In genomic region chr16:66486773-66487579, GRCh38 we compare ENCODE assay signal across 9 cellular contexts. TPM values are rescaled to one million over a fixed set of nuclear protein-coding genes. Genes with fewer than 3 reads are reported as not detected.
DNase-seq lines count a peak whose midpoint lies in the region; ATAC-seq and TF ChIP-seq lines count a peak whose summit lies in the region.
"Had no signal": no experiment of that assay in that cellular context is flagged by ENCODE, and none has a peak within 500 bp of the region (broad histone marks: within the 10 kb centered on the region; RNA-seq: fewer than 3 reads in every experiment).

No MANE protein-coding gene starts in this region.

- H3K27ac ChIP-seq in mammary epithelial cell (ENCODE audit: insufficient read depth, low read depth, low read length) (no peak overlapping the region), right lobe of liver (no peak overlapping the region), uterus (peak overlapping the region; percentile 34 to 44)

- no peaks in the 10 kb centered on the region for H3K36me3 Mint-ChIP-seq in activated T-cell treated with anti-CD3 and anti-CD28 coated beads, Interleukin-2, amount 50 U/mL, for 72 hours (ENCODE audit: insufficient read depth in 2 of 2)
- H3K36me3 Mint-ChIP-seq in activated T-cell treated with anti-CD3 and anti-CD28 coated beads, Interleukin-2, amount 50 U/mL, for 24 hours (ENCODE audit: low read depth): no peaks in the 10 kb centered on the region
- H3K36me3 Mint-ChIP-seq in activated T-helper 1 cell treated with anti-CD3 and anti-CD28 coated beads, Interleukin-12 subunit alpha, Interleukin-12 subunit beta, Interleukin-2, Interleukin-4 antibody, amounts not matched to agents 30 ng/mL and 10 ng/mL and 1 ng/mL, durations not matched to agents 14 hours and 24 hours and 36 hours (ENCODE audit: low read depth): peaks cover 2% of the 10 kb centered on the region

- no peak for TF ChIP-seq CTCF in mammary epithelial cell (conservative IDR thresholded peaks at IDR 0.05 in 1 of 2, IDR thresholded peaks at IDR 0.05 in 1 of 2; ENCODE audit: extremely low read depth in 1 of 2, insufficient read depth in 1 of 2, low read depth in 1 of 2, low read length in 2 of 2)
- TF ChIP-seq CTCF in right lobe of liver (IDR thresholded peaks at IDR 0.05): no peak
- no peak for TF ChIP-seq CTCF in uterus (IDR thresholded peaks at IDR 0.05)

- no peaks in the 10 kb centered on the region for H3K27me3 ChIP-seq in mammary epithelial cell (ENCODE audit: insufficient read depth, low read length)
- H3K27me3 ChIP-seq in right lobe of liver: no peaks in the 10 kb centered on the region
- H3K27me3 ChIP-seq in uterus: no peaks in the 10 kb centered on the region
- H3K27me3 ChIP-seq in HAP-1 (ENCODE audit: low read depth): no peaks in the 10 kb centered on the region

- H3K9me3 Mint-ChIP-seq in activated T-cell treated with anti-CD3 and anti-CD28 coated beads, Interleukin-2, amount 50 U/mL, for 72 hours: no peaks in the 10 kb centered on the region
- H3K9me3 Mint-ChIP-seq in activated T-cell treated with anti-CD3 and anti-CD28 coated beads, Interleukin-2, amount 50 U/mL, for 24 hours: no peaks in the 10 kb centered on the region
- H3K9me3 Mint-ChIP-seq in activated T-helper 1 cell treated with anti-CD3 and anti-CD28 coated beads, Interleukin-12 subunit alpha, Interleukin-12 subunit beta, Interleukin-2, Interleukin-4 antibody, amounts not matched to agents 30 ng/mL and 10 ng/mL and 1 ng/mL, durations not matched to agents 14 hours and 24 hours and 36 hours: no peaks in the 10 kb centered on the region

- no peaks in the 10 kb centered on the region for H3K27me3 Mint-ChIP-seq in activated T-cell treated with anti-CD3 and anti-CD28 coated beads, Interleukin-2, amount 50 U/mL, for 72 hours (ENCODE audit: low read depth)
- no peaks in the 10 kb centered on the region for H3K27me3 Mint-ChIP-seq in activated T-cell treated with anti-CD3 and anti-CD28 coated beads, Interleukin-2, amount 50 U/mL, for 24 hours
- H3K27me3 Mint-ChIP-seq in activated T-helper 1 cell treated with anti-CD3 and anti-CD28 coated beads, Interleukin-12 subunit alpha, Interleukin-12 subunit beta, Interleukin-2, Interleukin-4 antibody, amounts not matched to agents 30 ng/mL and 10 ng/mL and 1 ng/mL, durations not matched to agents 14 hours and 24 hours and 36 hours (ENCODE audit: insufficient read depth): no peaks in the 10 kb centered on the region

- in situ Hi-C loops in mammary epithelial cell (cut with MboI; ENCODE audit: low sequenced_read_pairs in 2 of 2): no loop called here
- in situ Hi-C loops in HAP-1 (cut with MboI; ENCODE audit: low sequenced_read_pairs): no loop called here

- TF ChIP-seq POLR2A in right lobe of liver (IDR thresholded peaks at IDR 0.05) (no peak), uterus (IDR thresholded peaks at IDR 0.05) (no peak)

- H4K20me1 ChIP-seq in mammary epithelial cell (ENCODE audit: insufficient read depth, low read length): no peaks in the 10 kb centered on the region

- H3K9me3 ChIP-seq in mammary epithelial cell (replicated peaks; ENCODE audit: insufficient read depth, low read length) (no peaks in the 10 kb centered on the region), right lobe of liver (no peaks in the 10 kb centered on the region), uterus (no peaks in the 10 kb centered on the region), HAP-1 (no peaks in the 10 kb centered on the region)

- intact Hi-C loops in mammary epithelial cell (cut with micrococcal nuclease): no loop called here
- intact Hi-C loops in right lobe of liver (cut with DNase I): no loop called here
- intact Hi-C loops in uterus (cut with DNase I; ENCODE audit: low total_unique reads): no loop called here
- intact Hi-C loops in activated T-helper 1 cell treated with anti-CD3 and anti-CD28 coated beads, Interleukin-12 subunit alpha, Interleukin-12 subunit beta, Interleukin-2, Interleukin-4 antibody, amounts not matched to agents 30 ng/mL and 10 ng/mL and 1 ng/mL, durations not matched to agents 14 hours and 24 hours and 36 hours (cut with micrococcal nuclease): no loop called here

- H3K4me3 ChIP-seq in mammary epithelial cell (replicated peaks in 1 of 3; ENCODE audit: insufficient read depth in 1 of 3, low read depth in 2 of 3, low read length in 3 of 3) (no peak overlapping the region), right lobe of liver (no peak overlapping the region), uterus (no peak overlapping the region), HAP-1 (no peak overlapping the region)

- H3K36me3 ChIP-seq in mammary epithelial cell (ENCODE audit: insufficient read depth, low read length): no peaks in the 10 kb centered on the region
- H3K36me3 ChIP-seq in right lobe of liver: no peaks in the 10 kb centered on the region
- no peaks in the 10 kb centered on the region for H3K36me3 ChIP-seq in uterus
- no peaks in the 10 kb centered on the region for H3K36me3 ChIP-seq in HAP-1 (replicated peaks)

- H2AFZ ChIP-seq in mammary epithelial cell (ENCODE audit: low read depth, low read length): no peak overlapping the region

- no peaks in the 10 kb centered on the region for H3K79me2 ChIP-seq in mammary epithelial cell (ENCODE audit: insufficient read depth, low read length)

- 100% methylated on average over 2 of the region's 3 CpGs for WGBS in mammary epithelial cell (ENCODE audit: low coverage, missing lambda C conversion rate)
- no CpG with 5 or more reads among the region's 3 CpGs for WGBS in right lobe of liver (ENCODE audit: insufficient coverage, low coverage, low lambda C conversion rate, missing lambda C conversion rate)

- no TSS peak for BruUV-seq in mammary epithelial cell (replicated peaks; lab: Mats Ljungman, UMichigan)

- dilution Hi-C loops in mammary epithelial cell (cut with HindIII; ENCODE audit: low sequenced_read_pairs): no loop called here

- H3K4me1 ChIP-seq in mammary epithelial cell (ENCODE audit: insufficient read depth, low read length) (peaks cover 27% of the 10 kb centered on the region), right lobe of liver (no peaks in the 10 kb centered on the region), uterus (peaks cover 0 to 9% of the 10 kb centered on the region in 2 donors), HAP-1 (no peaks in the 10 kb centered on the region)

- no peak overlapping the region for H3K4me2 ChIP-seq in mammary epithelial cell (ENCODE audit: insufficient read depth, low read depth, low read length)

- no peak for DNase-seq in activated T-cell treated with anti-CD3 and anti-CD28 coated beads, Interleukin-2, amount 50 U/mL, for 72 hours
- no peak for DNase-seq in activated T-cell treated with anti-CD3 and anti-CD28 coated beads, Interleukin-2, amount 50 U/mL, for 24 hours
- DNase-seq in mammary epithelial cell (peak; percentile 52), right lobe of liver (peak in 1 of 3 donors; percentile 44), uterus (peak; percentile 11 to 20), NOMO-1 treated with dmso at 0.1 percent for 144 hours (lab: John Stamatoyannopoulos, UW; ENCODE audit: unreplicated experiment) (no peak), HAP-1 (ENCODE audit: low spot score in 2 of 2) (no peak)
- DNase-seq in activated T-helper 1 cell treated with anti-CD3 and anti-CD28 coated beads, Interleukin-12 subunit alpha, Interleukin-12 subunit beta, Interleukin-2, Interleukin-4 antibody, amounts not matched to agents 30 ng/mL and 10 ng/mL and 1 ng/mL, durations not matched to agents 14 hours and 24 hours and 36 hours (ENCODE audit: low spot score): no peak
- DNase-seq: effector memory CD4-positive, alpha-beta T cell had no signal

- peaks cover 18% of the 10 kb centered on the region for H3K4me1 Mint-ChIP-seq in activated T-cell treated with anti-CD3 and anti-CD28 coated beads, Interleukin-2, amount 50 U/mL, for 72 hours (ENCODE audit: low read depth)
- H3K4me1 Mint-ChIP-seq in activated T-cell treated with anti-CD3 and anti-CD28 coated beads, Interleukin-2, amount 50 U/mL, for 24 hours (ENCODE audit: low read depth): peaks cover 19% of the 10 kb centered on the region
- H3K4me1 Mint-ChIP-seq in activated T-helper 1 cell treated with anti-CD3 and anti-CD28 coated beads, Interleukin-12 subunit alpha, Interleukin-12 subunit beta, Interleukin-2, Interleukin-4 antibody, amounts not matched to agents 30 ng/mL and 10 ng/mL and 1 ng/mL, durations not matched to agents 14 hours and 24 hours and 36 hours (ENCODE audit: low read depth): peaks cover 39% of the 10 kb centered on the region

- CTCF ChIA-PET in mammary epithelial cell (lab: Charles Lee; ENCODE audit: low non-redundant PET): no interaction called here

- no peak overlapping the region for H3K4me3 Mint-ChIP-seq in activated T-cell treated with anti-CD3 and anti-CD28 coated beads, Interleukin-2, amount 50 U/mL, for 72 hours
- H3K4me3 Mint-ChIP-seq in activated T-cell treated with anti-CD3 and anti-CD28 coated beads, Interleukin-2, amount 50 U/mL, for 24 hours: no peak overlapping the region
- no peak overlapping the region for H3K4me3 Mint-ChIP-seq in activated T-helper 1 cell treated with anti-CD3 and anti-CD28 coated beads, Interleukin-12 subunit alpha, Interleukin-12 subunit beta, Interleukin-2, Interleukin-4 antibody, amounts not matched to agents 30 ng/mL and 10 ng/mL and 1 ng/mL, durations not matched to agents 14 hours and 24 hours and 36 hours

- H3K9ac ChIP-seq in mammary epithelial cell (ENCODE audit: insufficient read depth, low read length): no peak overlapping the region

- ATAC-seq in activated T-cell treated with anti-CD3 and anti-CD28 coated beads, Interleukin-2, amount 50 U/mL, for 72 hours (replicated peaks in 1 of 2): peak; percentile 14 to 40
- ATAC-seq in right lobe of liver: peak; percentile 21 to 48 (median 36)

- no peak overlapping the region for H3K27ac Mint-ChIP-seq in activated T-cell treated with anti-CD3 and anti-CD28 coated beads, Interleukin-2, amount 50 U/mL, for 72 hours
- H3K27ac Mint-ChIP-seq in activated T-cell treated with anti-CD3 and anti-CD28 coated beads, Interleukin-2, amount 50 U/mL, for 24 hours: no peak overlapping the region
- H3K27ac Mint-ChIP-seq in activated T-helper 1 cell treated with anti-CD3 and anti-CD28 coated beads, Interleukin-12 subunit alpha, Interleukin-12 subunit beta, Interleukin-2, Interleukin-4 antibody, amounts not matched to agents 30 ng/mL and 10 ng/mL and 1 ng/mL, durations not matched to agents 14 hours and 24 hours and 36 hours: no peak overlapping the region

RNA-seq across cellular contexts. Expression of gene BEAN1, which starts 59.9 kb away (rescaled TPM):
- not detected for total RNA-seq in activated T-cell treated with anti-CD3 and anti-CD28 coated beads, Interleukin-2, amount 50 U/mL, for 72 hours
- total RNA-seq in mammary epithelial cell (1 to 10 TPM; 1.3 to 1.9 TPM), right lobe of liver (under 1 TPM in 3 of 6 experiments, not detected in 3; 0.09 to 0.26 (median 0.10) TPM), uterus (1 to 10 TPM in 1 of 4 donors, under 1 TPM in 1, not detected in 2; 0.52 to 3.9 TPM)
- polyA plus RNA-seq in mammary epithelial cell: 0.61 TPM
- not detected for polyA minus RNA-seq in mammary epithelial cell
- total RNA-seq in activated T-helper 1 cell treated with anti-CD3 and anti-CD28 coated beads, Interleukin-12 subunit alpha, Interleukin-12 subunit beta, Interleukin-2, Interleukin-4 antibody, amounts not matched to agents 30 ng/mL and 10 ng/mL and 1 ng/mL, durations not matched to agents 14 hours and 24 hours and 36 hours: not detected in 2 replicates

Comparison
In these comparisons a context has a peak if more than half of its experiments do, and no peak if none do; other contexts are left out.
1. DNase-seq: peak in mammary epithelial cell (single experiment) and uterus (2 of 2); none in activated T-cell treated with anti-CD3 and anti-CD28 coated beads, Interleukin-2, amount 50 U/mL, for 72 hours (0 of 2), activated T-cell treated with anti-CD3 and anti-CD28 coated beads, Interleukin-2, amount 50 U/mL, for 24 hours (single experiment), NOMO-1 treated with dmso at 0.1 percent for 144 hours (single experiment), activated T-helper 1 cell treated with anti-CD3 and anti-CD28 coated beads, Interleukin-12 subunit alpha, Interleukin-12 subunit beta, Interleukin-2, Interleukin-4 antibody, amounts not matched to agents 30 ng/mL and 10 ng/mL and 1 ng/mL, durations not matched to agents 14 hours and 24 hours and 36 hours (single experiment) and HAP-1 (0 of 2).
2. H3K27ac ChIP-seq: peak in uterus (2 of 2); none in mammary epithelial cell (single experiment) and right lobe of liver (0 of 3).